In genomic region chr6:35718354-35718695, GRCh38 we compare ENCODE assay signal across 11 cellular contexts. TPM values are rescaled to one million over a fixed set of nuclear protein-coding genes. Genes with fewer than 3 reads are reported as not detected.
DNase-seq lines count a peak whose midpoint lies in the region; ATAC-seq and TF ChIP-seq lines count a peak whose summit lies in the region.
"Had no signal": no experiment of that assay in that cellular context is flagged by ENCODE, and none has a peak within 500 bp of the region (broad histone marks: within the 10 kb centered on the region; RNA-seq: fewer than 3 reads in every experiment).

No MANE protein-coding gene starts in this region.

- H2AFZ ChIP-seq in OCI-LY7 (ENCODE audit: low read length) = peak overlapping the region; percentile 39; the same call in 1 of the 2 replicates

- TF ChIP-seq POLR2A in esophagus muscularis mucosa (IDR thresholded peaks at IDR 0.05; ENCODE audit: low read depth) (no peak), thyroid gland (IDR thresholded peaks at IDR 0.05) (no peak)

- H3K36me3 ChIP-seq in OCI-LY7 (ENCODE audit: insufficient read depth, low read length) = peaks cover 7% of the 10 kb centered on the region
- no peaks in the 10 kb centered on the region for H3K36me3 ChIP-seq in esophagus muscularis mucosa
- no peaks in the 10 kb centered on the region for H3K36me3 ChIP-seq in thyroid gland

- BruUV-seq in OCI-LY7 (replicated peaks; lab: Mats Ljungman, UMichigan) = no TSS peak

- H3K27me3 ChIP-seq in esophagus muscularis mucosa = no peaks in the 10 kb centered on the region
- H3K27me3 ChIP-seq in thyroid gland = no peaks in the 10 kb centered on the region

- 78% methylated on average over 3 of the region's 4 CpGs for WGBS in esophagus muscularis mucosa
- 83 to 85% methylated on average over 4 of the region's 4 CpGs for WGBS in thyroid gland, 2 donors

- H3K9me3 ChIP-seq in OCI-LY7 (ENCODE audit: low read length) (no peaks in the 10 kb centered on the region), esophagus muscularis mucosa (no peaks in the 10 kb centered on the region), thyroid gland (no peaks in the 10 kb centered on the region)

- H3K79me2 ChIP-seq in OCI-LY7 (ENCODE audit: insufficient read depth, low read depth, low read length) = no peaks in the 10 kb centered on the region

- DNase-seq in OCI-LY7 (ENCODE audit: low spot score) = no peak
- DNase-seq in esophagus muscularis mucosa (ENCODE audit: extremely low spot score) = no peak
- no peak for DNase-seq in anterior cingulate cortex (lab: John Stamatoyannopoulos, UW)
- no peak for DNase-seq in thyroid gland
- DNase-seq: foreskin fibroblast, NCI-H187 treated with DMSO at 0.1 percent for 48 hours had no signal

- H3K4me3 ChIP-seq in GM08714 (ENCODE audit: low read length) = peak overlapping the region; percentile 7; the same call in 1 of the 2 replicates
- peak overlapping the region; percentile 51 for H3K4me3 ChIP-seq in OCI-LY7 (ENCODE audit: low read depth, low read length, poor library complexity, severe bottlenecking)
- H3K4me3 ChIP-seq in esophagus muscularis mucosa = no peak overlapping the region
- no peak overlapping the region for H3K4me3 ChIP-seq in skin epidermis
- no peak overlapping the region for H3K4me3 ChIP-seq in thyroid gland (replicated peaks in 1 of 3)

- no peak for TF ChIP-seq EP300 in esophagus muscularis mucosa (IDR thresholded peaks at IDR 0.05)

- TF ChIP-seq CTCF in OCI-LY7 (conservative IDR thresholded peaks at IDR 0.05; ENCODE audit: low read length) = no peak
- TF ChIP-seq CTCF in esophagus muscularis mucosa (IDR thresholded peaks at IDR 0.05) = no peak
- no peak for TF ChIP-seq CTCF in thyroid gland (IDR thresholded peaks at IDR 0.05)

- no peaks in the 10 kb centered on the region for H3K9me2 ChIP-seq in OCI-LY7 (ENCODE audit: insufficient read depth, low read length)

- peak overlapping the region; percentile 65 for H3K4me2 ChIP-seq in OCI-LY7 (ENCODE audit: low read length)

- intact Hi-C loops in OCI-LY7 (cut with micrococcal nuclease; ENCODE audit: unreplicated experiment) (loop anchor here (2.0 kb wide), 1 partner anchor 30 kb away; the partner anchor contains the start of gene FKBP5), esophagus muscularis mucosa (cut with DNase I) (no loop called here), thyroid gland (cut with DNase I) (no loop called here)

- peak overlapping the region; percentile 89 for H3K27ac ChIP-seq in OCI-LY7 (ENCODE audit: low read depth, low read length, poor library complexity, severe bottlenecking)
- H3K27ac ChIP-seq in esophagus muscularis mucosa (replicated peaks in 1 of 4) = peak overlapping the region; percentile 84 to 100 (median 98)
- H3K27ac ChIP-seq in skin epidermis = peak overlapping the region in 14 of 21 experiments; percentile 13 to 89 (median 76)
- H3K27ac ChIP-seq in thyroid gland = no peak overlapping the region

- H3K4me1 ChIP-seq in OCI-LY7 (ENCODE audit: insufficient read depth, low read length, poor library complexity, severe bottlenecking) = peaks cover 70% of the 10 kb centered on the region
- H3K4me1 ChIP-seq in esophagus muscularis mucosa = peaks cover 52 to 74% (median 71%) of the 10 kb centered on the region in 4 donors
- H3K4me1 ChIP-seq in thyroid gland = peaks cover 20 to 44% of the 10 kb centered on the region in 2 donors

- ATAC-seq in GM21526 (IDR thresholded peaks at IDR 0.05; ENCODE audit: low FRiP score, unreplicated experiment) (no peak), GM18498 (IDR thresholded peaks at IDR 0.05; ENCODE audit: unreplicated experiment) (no peak)

- POLR2A ChIA-PET in OCI-LY7 (lab: Charles Lee) = interaction anchor here (0.7 to 0.9 kb wide), 2 partner anchors 22 to 45 kb away, joined by 3 read pairs; no protein-coding TSS in a partner anchor

- no peaks in the 10 kb centered on the region for H4K20me1 ChIP-seq in OCI-LY7 (ENCODE audit: insufficient read depth, low read length)

- CTCF ChIA-PET in OCI-LY7 (lab: Charles Lee; ENCODE audit: unreplicated experiment) = no interaction called here

RNA-seq across cellular contexts. Expression of gene ARMC12, which starts 18.5 kb away (rescaled TPM):
- total RNA-seq in OCI-LY7 (2014; rRNA removed; shearing (Covaris generic)) = 3.4 and 3.7 TPM in 2 replicates
- total RNA-seq in OCI-LY7 (2022) (4.4 and 4.9 TPM in 2 replicates), esophagus muscularis mucosa (1 to 10 TPM in 1 of 4 donors, under 1 TPM in 2, not detected in 1; 0.50 to 1.0 (median 0.83) TPM), thyroid gland (1 to 10 TPM in 3 of 4 donors, under 1 TPM in 1; 0.40 to 2.4 (median 1.4) TPM)

RNA-seq across cellular contexts. Expression of gene FKBP5, which starts 29.6 kb away (rescaled TPM):
- total RNA-seq in OCI-LY7 (2014; rRNA removed; shearing (Covaris generic)) = 42.5 and 43.2 TPM in 2 replicates
- total RNA-seq in OCI-LY7 (2022) (79.1 and 81.4 TPM in 2 replicates), esophagus muscularis mucosa (100 to 1,000 TPM; 477 to 689 (median 593) TPM), thyroid gland (100 to 1,000 TPM; 239 to 600 (median 253) TPM)

RNA-seq across cellular contexts. Expression of gene CLPSL2, which starts 58.1 kb away (rescaled TPM):
- total RNA-seq in OCI-LY7 (2014; rRNA removed; shearing (Covaris generic)) = not detected in 2 replicates
- total RNA-seq in OCI-LY7 (2022) = not detected in 2 replicates
- total RNA-seq in esophagus muscularis mucosa = not detected
- not detected for total RNA-seq in thyroid gland
- total RNA-seq: cardiac septum had no signal

Comparison
In these comparisons a context has a peak if more than half of its experiments do, and no peak if none do; other contexts are left out.
1. H3K4me3 ChIP-seq: peak in GM08714 (single experiment) and OCI-LY7 (single experiment); none in esophagus muscularis mucosa (0 of 4), skin epidermis (0 of 7) and thyroid gland (0 of 3).
2. H3K27ac ChIP-seq: peak in OCI-LY7 (single experiment), esophagus muscularis mucosa (4 of 4) and skin epidermis (14 of 21); none in thyroid gland (0 of 3).